Comparison of ENCODE assay signal across 2 cellular contexts in genomic region chr17:20094777-20095176, GRCh38.
TF ChIP-seq lines count a peak whose summit lies in the region.

No MANE protein-coding gene starts in this region.

TF ChIP-seq in SK-N-SH, 30 proteins besides CTCF, POLR2A, EP300 and RAD21 (continued from another document):
- no peak for TF ChIP-seq USF1 (IDR thresholded peaks at IDR 0.05; ENCODE audit: borderline replicate concordance, low read depth)
- TF ChIP-seq RFX5 (IDR thresholded peaks at IDR 0.05; ENCODE audit: low read length): no peak
- no peak for TF ChIP-seq IRF3 (IDR thresholded peaks at IDR 0.05; ENCODE audit: low read depth, low read length)
- no peak for TF ChIP-seq TAF1 (IDR thresholded peaks at IDR 0.05; ENCODE audit: borderline replicate concordance, low read depth, low read length)
- no peak for TF ChIP-seq NFIC (IDR thresholded peaks at IDR 0.05; ENCODE audit: borderline replicate concordance)
- TF ChIP-seq ELF1 (IDR thresholded peaks at IDR 0.05): no peak
- no peak for TF ChIP-seq GATA2 (CRISPR knock-in tag; IDR thresholded peaks at IDR 0.05)
- no peak for TF ChIP-seq TEAD4 (IDR thresholded peaks at IDR 0.05; ENCODE audit: borderline replicate concordance, insufficient read depth)
- no peak for TF ChIP-seq YY1 (IDR thresholded peaks at IDR 0.05; ENCODE audit: low read depth)
- no peak for TF ChIP-seq MAX (IDR thresholded peaks at IDR 0.05; ENCODE audit: low read depth)
- TF ChIP-seq CHD2 (IDR thresholded peaks at IDR 0.05; ENCODE audit: low read length, partially characterized antibody): no peak
- TF ChIP-seq RXRA (IDR thresholded peaks at IDR 0.05; ENCODE audit: borderline replicate concordance, low read depth): no peak
- TF ChIP-seq PBX3 (IDR thresholded peaks at IDR 0.05): no peak
- TF ChIP-seq JUND (IDR thresholded peaks at IDR 0.05): no peak
- TF ChIP-seq FOSL2 (IDR thresholded peaks at IDR 0.05; ENCODE audit: borderline replicate concordance, low read depth): no peak
- TF ChIP-seq MEF2A (IDR thresholded peaks at IDR 0.05; ENCODE audit: borderline replicate concordance, low read depth): no peak
- no peak for TF ChIP-seq SIN3A (IDR thresholded peaks at IDR 0.05; ENCODE audit: borderline replicate concordance, low read depth, low read length)
- TF ChIP-seq NRF1 (IDR thresholded peaks at IDR 0.05; ENCODE audit: low read depth, low read length): no peak
- no peak for TF ChIP-seq TCF12 (IDR thresholded peaks at IDR 0.05)

TF ChIP-seq in SK-N-SH treated with all-trans-retinoic acid at 6 μM for 48 hours, 23 proteins besides CTCF, POLR2A, EP300 and RAD21 (continued from another document):
- TF ChIP-seq OSR1 (CRISPR knock-in tag; IDR thresholded peaks at IDR 0.05) (no peak), PPARA (CRISPR knock-in tag; IDR thresholded peaks at IDR 0.05; ENCODE audit: borderline replicate concordance) (no peak), ZNF8 (CRISPR knock-in tag; IDR thresholded peaks at IDR 0.05) (no peak), BACH2 (CRISPR knock-in tag; IDR thresholded peaks at IDR 0.05; ENCODE audit: borderline replicate concordance) (no peak), TOX (CRISPR knock-in tag; IDR thresholded peaks at IDR 0.05; ENCODE audit: borderline replicate concordance) (no peak), POU6F1 (CRISPR knock-in tag; IDR thresholded peaks at IDR 0.05; ENCODE audit: borderline replicate concordance, low read depth) (no peak), ZC3H10 (CRISPR knock-in tag; IDR thresholded peaks at IDR 0.05) (no peak), RARB (CRISPR knock-in tag; IDR thresholded peaks at IDR 0.05) (no peak), ESRRG (CRISPR knock-in tag; IDR thresholded peaks at IDR 0.05) (no peak), TSHZ2 (CRISPR knock-in tag; IDR thresholded peaks at IDR 0.05) (no peak), ZNF565 (CRISPR knock-in tag; conservative IDR thresholded peaks at IDR 0.05; ENCODE audit: low read depth) (no peak), TCF4 (CRISPR knock-in tag; IDR thresholded peaks at IDR 0.05; ENCODE audit: borderline replicate concordance) (no peak), ZFP3 (CRISPR knock-in tag; IDR thresholded peaks at IDR 0.05) (no peak), ISL1 (CRISPR knock-in tag; IDR thresholded peaks at IDR 0.05) (no peak), ZFP30 (CRISPR knock-in tag; IDR thresholded peaks at IDR 0.05) (no peak), CSDC2 (CRISPR knock-in tag; IDR thresholded peaks at IDR 0.05) (no peak), ARNTL (CRISPR knock-in tag; IDR thresholded peaks at IDR 0.05; ENCODE audit: borderline replicate concordance, low read depth) (no peak)
